9 cellular contexts compared by ENCODE assay signal in the genomic region with DNA sequence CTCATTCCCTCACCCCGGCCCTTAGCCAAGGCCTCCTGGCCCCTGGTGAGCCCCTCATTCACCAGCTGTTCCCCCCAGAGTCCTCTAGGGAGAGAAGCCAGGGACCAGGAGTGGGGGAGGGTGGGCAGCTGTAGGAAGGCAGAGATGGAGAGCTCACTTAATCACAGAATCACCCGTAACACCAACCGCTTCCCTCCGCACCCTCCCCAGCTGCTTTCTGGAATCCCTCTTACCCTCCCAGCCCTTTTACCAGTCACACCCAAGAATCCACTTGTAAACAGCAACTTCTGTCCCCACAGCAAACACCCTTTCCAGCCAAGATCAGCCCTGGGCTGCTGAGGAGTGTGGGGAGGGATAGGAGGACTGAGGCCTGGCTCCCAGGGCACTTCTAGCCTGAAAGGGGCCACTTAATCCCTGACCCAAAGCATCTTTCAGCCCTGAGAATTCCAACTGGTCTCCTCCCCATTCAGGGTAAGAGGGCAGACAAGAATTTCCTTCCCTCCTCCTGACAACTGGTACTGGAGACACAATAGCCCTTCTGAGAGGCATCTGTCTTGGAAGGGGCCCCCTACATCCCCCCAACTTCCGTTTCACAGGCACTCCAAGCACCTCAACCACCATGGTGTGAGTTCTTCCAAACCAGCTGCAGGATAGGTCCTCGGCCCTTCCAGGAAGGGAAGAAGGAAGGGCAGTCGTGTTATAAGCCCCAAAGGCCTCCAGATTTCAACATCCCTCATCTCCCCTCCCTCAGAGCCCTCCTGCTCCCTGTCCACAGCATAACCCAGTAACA. TPM values are rescaled to one million over a fixed set of nuclear protein-coding genes. Genes with fewer than 3 reads are reported as not detected.
DNase-seq lines count a peak whose midpoint lies in the region; ATAC-seq and TF ChIP-seq lines count a peak whose summit lies in the region.
"Had no signal": no experiment of that assay in that cellular context is flagged by ENCODE, and none has a peak within 500 bp of the region (broad histone marks: within the 10 kb centered on the region; RNA-seq: fewer than 3 reads in every experiment).

No MANE protein-coding gene starts in this region.

- no peak for TF ChIP-seq CTCF in fibroblast of the aortic adventitia (IDR thresholded peaks at IDR 0.05; ENCODE audit: insufficient read depth, low read length)
- TF ChIP-seq CTCF in upper lobe of left lung (IDR thresholded peaks at IDR 0.05) = no peak

- no peak overlapping the region for H2AFZ ChIP-seq in neuron (ENCODE audit: low read depth, low read length)

- no peak for TF ChIP-seq EP300 in upper lobe of left lung (IDR thresholded peaks at IDR 0.05)

- H3K9me3 ChIP-seq in SJCRH30 (replicated peaks) (no peaks in the 10 kb centered on the region), neuron (ENCODE audit: low read length) (no peaks in the 10 kb centered on the region), upper lobe of left lung (no peaks in the 10 kb centered on the region)

- peak overlapping the region; percentile 35 for H3K4me3 ChIP-seq in SJCRH30
- no peak overlapping the region for H3K4me3 ChIP-seq in fibroblast of the aortic adventitia (ENCODE audit: low read depth, low read length)
- H3K4me3 ChIP-seq in neuron (ENCODE audit: low read length) = peak overlapping the region; percentile 19
- peak overlapping the region in 1 of 4 donors; percentile 13 for H3K4me3 ChIP-seq in upper lobe of left lung

- H3K36me3 ChIP-seq in SJCRH30 (peaks cover 41% of the 10 kb centered on the region), neuron (ENCODE audit: insufficient read depth, low read length) (peaks cover 13% of the 10 kb centered on the region), upper lobe of left lung (peaks cover 0 to 19% (median 13%) of the 10 kb centered on the region in 4 donors)

- H3K27me3 ChIP-seq in SJCRH30 (no peaks in the 10 kb centered on the region), neuron (ENCODE audit: insufficient read depth, low read length) (no peaks in the 10 kb centered on the region), upper lobe of left lung (no peaks in the 10 kb centered on the region)

- ATAC-seq in upper lobe of left lung (ENCODE audit: low FRiP score in 2 of 2) (peak; percentile 81 to 91), esophagus mucosa (no peak), GM21529 (IDR thresholded peaks at IDR 0.05; ENCODE audit: unreplicated experiment) (no peak)

- no peak for TF ChIP-seq POLR2A in upper lobe of left lung (IDR thresholded peaks at IDR 0.05)

- DNase-seq in SJCRH30 (peak; percentile 99), fibroblast of the aortic adventitia (ENCODE audit: low read depth) (peak; percentile 27), upper lobe of left lung (peak in 1 of 2 donors; percentile 64), T-helper 1 cell (no peak)
- DNase-seq: effector memory CD4-positive, alpha-beta T cell; SIG-M5 had no signal

- peak overlapping the region; percentile 100 for H3K27ac ChIP-seq in SJCRH30
- peak overlapping the region; percentile 62 to 84 (median 66) for H3K27ac ChIP-seq in upper lobe of left lung

- H3K4me1 ChIP-seq in SJCRH30 (peaks cover 68% of the 10 kb centered on the region), neuron (ENCODE audit: insufficient read depth, low read length) (peaks cover 29% of the 10 kb centered on the region), upper lobe of left lung (peaks cover 22 to 36% (median 24%) of the 10 kb centered on the region in 4 donors)

- WGBS in upper lobe of left lung, 2 donors = 31 to 36% methylated on average over 6 to 7 of the region's 7 CpGs

RNA-seq across cellular contexts. Expression of gene NCKAP5L, which starts 18.6 kb away (rescaled TPM):
- 80.1 and 80.7 TPM in 2 replicates for total RNA-seq in SJCRH30 (2014; rRNA removed; shearing (Covaris generic))
- total RNA-seq in fibroblast of the aortic adventitia (ENCODE audit: low replicate concordance) (21.6 and 27.9 TPM in 2 replicates), upper lobe of left lung (10 to 100 TPM; 21.1 to 58.9 (median 30.8) TPM), esophagus mucosa (3.9 TPM)

RNA-seq across cellular contexts. Expression of gene BCDIN3D, which starts 33.3 kb away (rescaled TPM):
- 4.7 and 5.3 TPM in 2 replicates for total RNA-seq in SJCRH30 (2014; rRNA removed; shearing (Covaris generic))
- total RNA-seq in fibroblast of the aortic adventitia (ENCODE audit: low replicate concordance) (0.82 and 4.5 TPM in 2 replicates), upper lobe of left lung (1 to 10 TPM in 5 of 6 donors, under 1 TPM in 1; 0.44 to 4.9 (median 4.2) TPM), esophagus mucosa (3.9 TPM)

Comparison
In these comparisons a context has a peak if more than half of its experiments do, and no peak if none do; other contexts are left out.
1. DNase-seq: peak in SJCRH30 (2 of 2) and fibroblast of the aortic adventitia (single experiment); none in T-helper 1 cell (0 of 5).
2. ATAC-seq: peak in upper lobe of left lung (2 of 2); none in esophagus mucosa (single experiment) and GM21529 (single experiment).